ENCODE assay signal across 1 cellular context in the genomic region with DNA sequence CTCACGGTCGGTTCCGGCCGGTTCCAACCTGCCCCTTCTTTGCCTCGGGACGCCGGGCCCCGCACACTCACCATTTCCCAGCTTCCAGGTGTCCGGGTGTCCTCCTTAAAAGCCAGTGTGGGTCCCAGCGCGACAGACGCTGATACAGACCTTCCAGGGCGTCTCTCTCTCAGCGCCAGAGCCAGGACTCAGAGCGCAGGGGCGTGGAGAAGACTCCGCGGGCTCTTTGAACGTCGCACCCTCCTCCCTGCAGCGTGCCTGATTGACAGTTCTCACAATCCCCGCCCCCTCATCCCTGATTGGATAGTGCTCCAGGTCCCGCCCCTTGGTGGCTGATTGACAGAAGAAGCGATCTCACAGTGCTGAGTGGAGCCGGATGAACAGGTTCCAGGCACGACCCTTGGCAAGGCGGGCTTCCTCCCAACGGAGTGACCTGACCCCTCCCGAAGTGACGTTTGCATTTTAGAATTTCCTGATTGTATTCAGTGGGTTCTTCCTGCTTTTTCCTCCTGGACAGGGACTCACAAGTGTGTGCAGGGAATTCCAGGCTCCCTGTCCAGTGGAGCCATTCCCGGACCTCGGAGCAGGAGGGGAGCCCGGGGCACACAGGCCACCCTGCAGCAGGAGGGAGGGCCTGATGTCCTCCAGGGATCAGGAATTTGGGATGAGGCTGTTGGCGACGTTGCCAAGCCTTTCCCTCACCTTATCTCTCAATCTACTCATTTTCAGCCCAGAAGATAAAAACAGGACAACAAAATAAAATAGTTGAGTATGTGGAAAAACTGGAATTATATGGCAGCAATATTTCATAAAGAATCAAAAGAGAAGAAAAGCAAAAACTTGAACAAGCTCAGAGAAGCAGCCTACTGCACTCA.
A peak's percentile ranks its signal among the peaks of the same experiment; 100 is the strongest.
TF ChIP-seq lines count a peak whose summit lies in the region.

A gene (minus strand): TSS at position 201 of the 875 bp plus-strand sequence. CDS start 127 bp downstream, at position 74.

TF ChIP-seq in GM12878, 131 proteins besides CTCF, POLR2A, EP300 and RAD21 (continued from another document and continues in another):
- TF ChIP-seq, protein P1, sequence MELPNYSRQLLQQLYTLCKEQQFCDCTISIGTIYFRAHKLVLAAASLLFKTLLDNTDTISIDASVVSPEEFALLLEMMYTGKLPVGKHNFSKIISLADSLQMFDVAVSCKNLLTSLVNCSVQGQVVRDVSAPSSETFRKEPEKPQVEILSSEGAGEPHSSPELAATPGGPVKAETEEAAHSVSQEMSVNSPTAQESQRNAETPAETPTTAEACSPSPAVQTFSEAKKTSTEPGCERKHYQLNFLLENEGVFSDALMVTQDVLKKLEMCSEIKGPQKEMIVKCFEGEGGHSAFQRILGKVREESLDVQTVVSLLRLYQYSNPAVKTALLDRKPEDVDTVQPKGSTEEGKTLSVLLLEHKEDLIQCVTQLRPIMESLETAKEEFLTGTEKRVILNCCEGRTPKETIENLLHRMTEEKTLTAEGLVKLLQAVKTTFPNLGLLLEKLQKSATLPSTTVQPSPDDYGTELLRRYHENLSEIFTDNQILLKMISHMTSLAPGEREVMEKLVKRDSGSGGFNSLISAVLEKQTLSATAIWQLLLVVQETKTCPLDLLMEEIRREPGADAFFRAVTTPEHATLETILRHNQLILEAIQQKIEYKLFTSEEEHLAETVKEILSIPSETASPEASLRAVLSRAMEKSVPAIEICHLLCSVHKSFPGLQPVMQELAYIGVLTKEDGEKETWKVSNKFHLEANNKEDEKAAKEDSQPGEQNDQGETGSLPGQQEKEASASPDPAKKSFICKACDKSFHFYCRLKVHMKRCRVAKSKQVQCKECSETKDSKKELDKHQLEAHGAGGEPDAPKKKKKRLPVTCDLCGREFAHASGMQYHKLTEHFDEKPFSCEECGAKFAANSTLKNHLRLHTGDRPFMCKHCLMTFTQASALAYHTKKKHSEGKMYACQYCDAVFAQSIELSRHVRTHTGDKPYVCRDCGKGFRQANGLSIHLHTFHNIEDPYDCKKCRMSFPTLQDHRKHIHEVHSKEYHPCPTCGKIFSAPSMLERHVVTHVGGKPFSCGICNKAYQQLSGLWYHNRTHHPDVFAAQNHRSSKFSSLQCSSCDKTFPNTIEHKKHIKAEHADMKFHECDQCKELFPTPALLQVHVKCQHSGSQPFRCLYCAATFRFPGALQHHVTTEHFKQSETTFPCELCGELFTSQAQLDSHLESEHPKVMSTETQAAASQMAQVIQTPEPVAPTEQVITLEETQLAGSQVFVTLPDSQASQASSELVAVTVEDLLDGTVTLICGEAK (IDR thresholded peaks at IDR 0.05; ENCODE audit: borderline replicate concordance) = peak; percentile 59; the same call in 1 of the 2 replicates
- TF ChIP-seq, protein P2, sequence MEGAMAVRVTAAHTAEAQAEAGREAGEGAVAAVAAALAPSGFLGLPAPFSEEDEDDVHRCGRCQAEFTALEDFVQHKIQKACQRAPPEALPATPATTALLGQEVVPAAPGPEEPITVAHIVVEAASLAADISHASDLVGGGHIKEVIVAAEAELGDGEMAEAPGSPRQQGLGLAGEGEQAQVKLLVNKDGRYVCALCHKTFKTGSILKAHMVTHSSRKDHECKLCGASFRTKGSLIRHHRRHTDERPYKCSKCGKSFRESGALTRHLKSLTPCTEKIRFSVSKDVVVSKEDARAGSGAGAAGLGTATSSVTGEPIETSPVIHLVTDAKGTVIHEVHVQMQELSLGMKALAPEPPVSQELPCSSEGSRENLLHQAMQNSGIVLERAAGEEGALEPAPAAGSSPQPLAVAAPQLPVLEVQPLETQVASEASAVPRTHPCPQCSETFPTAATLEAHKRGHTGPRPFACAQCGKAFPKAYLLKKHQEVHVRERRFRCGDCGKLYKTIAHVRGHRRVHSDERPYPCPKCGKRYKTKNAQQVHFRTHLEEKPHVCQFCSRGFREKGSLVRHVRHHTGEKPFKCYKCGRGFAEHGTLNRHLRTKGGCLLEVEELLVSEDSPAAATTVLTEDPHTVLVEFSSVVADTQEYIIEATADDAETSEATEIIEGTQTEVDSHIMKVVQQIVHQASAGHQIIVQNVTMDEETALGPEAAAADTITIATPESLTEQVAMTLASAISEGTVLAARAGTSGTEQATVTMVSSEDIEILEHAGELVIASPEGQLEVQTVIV (IDR thresholded peaks at IDR 0.05; ENCODE audit: borderline replicate concordance, partially characterized antibody) = no peak
- TF ChIP-seq MYB (IDR thresholded peaks at IDR 0.05; ENCODE audit: borderline replicate concordance, low read depth, low read length) (no peak), TAF1 (IDR thresholded peaks at IDR 0.05; ENCODE audit: borderline replicate concordance, low read depth, low read length) (no peak), CHD1 (IDR thresholded peaks at IDR 0.05; ENCODE audit: low read depth, low read length) (no peak), KAT2A (conservative IDR thresholded peaks at IDR 0.05; ENCODE audit: control insufficient read depth, low read depth, low read length) (no peak), SIX5 (IDR thresholded peaks at IDR 0.05; ENCODE audit: low read depth, low read length, severe bottlenecking) (no peak), TCF7 (IDR thresholded peaks at IDR 0.05; ENCODE audit: borderline replicate concordance) (0 out of 2 replicates have a peak, but pooled peaks have one; percentile 20), NBN (IDR thresholded peaks at IDR 0.05) (no peak), FOXM1 (IDR thresholded peaks at IDR 0.05; ENCODE audit: low read depth, low read length) (no peak), NFXL1 (IDR thresholded peaks at IDR 0.05; ENCODE audit: borderline replicate concordance) (no peak), SMAD1 (IDR thresholded peaks at IDR 0.05; ENCODE audit: low read depth, partially characterized antibody) (no peak), LARP7 (IDR thresholded peaks at IDR 0.05) (no peak), BACH1 (IDR thresholded peaks at IDR 0.05; ENCODE audit: borderline replicate concordance) (no peak), GABPA (IDR thresholded peaks at IDR 0.05; ENCODE audit: low read depth) (peak; percentile 67; the same call in 1 of the 2 replicates), HDAC2 (IDR thresholded peaks at IDR 0.05) (no peak), SPI1 (IDR thresholded peaks at IDR 0.05; ENCODE audit: borderline replicate concordance, insufficient read depth, low read depth, low read length) (no peak), KDM1A (IDR thresholded peaks at IDR 0.05; ENCODE audit: borderline replicate concordance) (no peak), SMARCA5 (IDR thresholded peaks at IDR 0.05) (no peak), SREBF1 (IDR thresholded peaks at IDR 0.05; ENCODE audit: low read length) (no peak), RB1 (IDR thresholded peaks at IDR 0.05; ENCODE audit: borderline replicate concordance) (no peak), ZNF217 (IDR thresholded peaks at IDR 0.05) (no peak), POLR2AphosphoS2 (IDR thresholded peaks at IDR 0.05; ENCODE audit: low read depth, low read length) (no peak)
- TF ChIP-seq, protein P3, sequence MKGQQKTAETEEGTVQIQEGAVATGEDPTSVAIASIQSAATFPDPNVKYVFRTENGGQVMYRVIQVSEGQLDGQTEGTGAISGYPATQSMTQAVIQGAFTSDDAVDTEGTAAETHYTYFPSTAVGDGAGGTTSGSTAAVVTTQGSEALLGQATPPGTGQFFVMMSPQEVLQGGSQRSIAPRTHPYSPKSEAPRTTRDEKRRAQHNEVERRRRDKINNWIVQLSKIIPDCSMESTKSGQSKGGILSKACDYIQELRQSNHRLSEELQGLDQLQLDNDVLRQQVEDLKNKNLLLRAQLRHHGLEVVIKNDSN (IDR thresholded peaks at IDR 0.05; ENCODE audit: borderline replicate concordance, extremely low read length, insufficient read depth, low read depth, low read length) = no peak
- TF ChIP-seq, protein P4, sequence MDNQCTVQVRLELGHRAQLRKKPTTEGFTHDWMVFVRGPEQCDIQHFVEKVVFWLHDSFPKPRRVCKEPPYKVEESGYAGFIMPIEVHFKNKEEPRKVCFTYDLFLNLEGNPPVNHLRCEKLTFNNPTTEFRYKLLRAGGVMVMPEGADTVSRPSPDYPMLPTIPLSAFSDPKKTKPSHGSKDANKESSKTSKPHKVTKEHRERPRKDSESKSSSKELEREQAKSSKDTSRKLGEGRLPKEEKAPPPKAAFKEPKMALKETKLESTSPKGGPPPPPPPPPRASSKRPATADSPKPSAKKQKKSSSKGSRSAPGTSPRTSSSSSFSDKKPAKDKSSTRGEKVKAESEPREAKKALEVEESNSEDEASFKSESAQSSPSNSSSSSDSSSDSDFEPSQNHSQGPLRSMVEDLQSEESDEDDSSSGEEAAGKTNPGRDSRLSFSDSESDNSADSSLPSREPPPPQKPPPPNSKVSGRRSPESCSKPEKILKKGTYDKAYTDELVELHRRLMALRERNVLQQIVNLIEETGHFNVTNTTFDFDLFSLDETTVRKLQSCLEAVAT (IDR thresholded peaks at IDR 0.05) = no peak
- TF ChIP-seq, protein P5, sequence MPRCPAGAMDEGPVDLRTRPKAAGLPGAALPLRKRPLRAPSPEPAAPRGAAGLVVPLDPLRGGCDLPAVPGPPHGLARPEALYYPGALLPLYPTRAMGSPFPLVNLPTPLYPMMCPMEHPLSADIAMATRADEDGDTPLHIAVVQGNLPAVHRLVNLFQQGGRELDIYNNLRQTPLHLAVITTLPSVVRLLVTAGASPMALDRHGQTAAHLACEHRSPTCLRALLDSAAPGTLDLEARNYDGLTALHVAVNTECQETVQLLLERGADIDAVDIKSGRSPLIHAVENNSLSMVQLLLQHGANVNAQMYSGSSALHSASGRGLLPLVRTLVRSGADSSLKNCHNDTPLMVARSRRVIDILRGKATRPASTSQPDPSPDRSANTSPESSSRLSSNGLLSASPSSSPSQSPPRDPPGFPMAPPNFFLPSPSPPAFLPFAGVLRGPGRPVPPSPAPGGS (IDR thresholded peaks at IDR 0.05; ENCODE audit: borderline replicate concordance, insufficient read depth, low read depth, low read length, poor library complexity, severe bottlenecking) = no peak
- TF ChIP-seq, protein P6, sequence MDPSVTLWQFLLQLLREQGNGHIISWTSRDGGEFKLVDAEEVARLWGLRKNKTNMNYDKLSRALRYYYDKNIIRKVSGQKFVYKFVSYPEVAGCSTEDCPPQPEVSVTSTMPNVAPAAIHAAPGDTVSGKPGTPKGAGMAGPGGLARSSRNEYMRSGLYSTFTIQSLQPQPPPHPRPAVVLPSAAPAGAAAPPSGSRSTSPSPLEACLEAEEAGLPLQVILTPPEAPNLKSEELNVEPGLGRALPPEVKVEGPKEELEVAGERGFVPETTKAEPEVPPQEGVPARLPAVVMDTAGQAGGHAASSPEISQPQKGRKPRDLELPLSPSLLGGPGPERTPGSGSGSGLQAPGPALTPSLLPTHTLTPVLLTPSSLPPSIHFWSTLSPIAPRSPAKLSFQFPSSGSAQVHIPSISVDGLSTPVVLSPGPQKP (IDR thresholded peaks at IDR 0.05; ENCODE audit: low read depth, low read length) = no peak
- TF ChIP-seq, protein P7, sequence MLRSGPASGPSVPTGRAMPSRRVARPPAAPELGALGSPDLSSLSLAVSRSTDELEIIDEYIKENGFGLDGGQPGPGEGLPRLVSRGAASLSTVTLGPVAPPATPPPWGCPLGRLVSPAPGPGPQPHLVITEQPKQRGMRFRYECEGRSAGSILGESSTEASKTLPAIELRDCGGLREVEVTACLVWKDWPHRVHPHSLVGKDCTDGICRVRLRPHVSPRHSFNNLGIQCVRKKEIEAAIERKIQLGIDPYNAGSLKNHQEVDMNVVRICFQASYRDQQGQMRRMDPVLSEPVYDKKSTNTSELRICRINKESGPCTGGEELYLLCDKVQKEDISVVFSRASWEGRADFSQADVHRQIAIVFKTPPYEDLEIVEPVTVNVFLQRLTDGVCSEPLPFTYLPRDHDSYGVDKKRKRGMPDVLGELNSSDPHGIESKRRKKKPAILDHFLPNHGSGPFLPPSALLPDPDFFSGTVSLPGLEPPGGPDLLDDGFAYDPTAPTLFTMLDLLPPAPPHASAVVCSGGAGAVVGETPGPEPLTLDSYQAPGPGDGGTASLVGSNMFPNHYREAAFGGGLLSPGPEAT (IDR thresholded peaks at IDR 0.05; ENCODE audit: low read depth) = peak; percentile 40; the same call in 1 of the 2 replicates
- TF ChIP-seq, protein P8, sequence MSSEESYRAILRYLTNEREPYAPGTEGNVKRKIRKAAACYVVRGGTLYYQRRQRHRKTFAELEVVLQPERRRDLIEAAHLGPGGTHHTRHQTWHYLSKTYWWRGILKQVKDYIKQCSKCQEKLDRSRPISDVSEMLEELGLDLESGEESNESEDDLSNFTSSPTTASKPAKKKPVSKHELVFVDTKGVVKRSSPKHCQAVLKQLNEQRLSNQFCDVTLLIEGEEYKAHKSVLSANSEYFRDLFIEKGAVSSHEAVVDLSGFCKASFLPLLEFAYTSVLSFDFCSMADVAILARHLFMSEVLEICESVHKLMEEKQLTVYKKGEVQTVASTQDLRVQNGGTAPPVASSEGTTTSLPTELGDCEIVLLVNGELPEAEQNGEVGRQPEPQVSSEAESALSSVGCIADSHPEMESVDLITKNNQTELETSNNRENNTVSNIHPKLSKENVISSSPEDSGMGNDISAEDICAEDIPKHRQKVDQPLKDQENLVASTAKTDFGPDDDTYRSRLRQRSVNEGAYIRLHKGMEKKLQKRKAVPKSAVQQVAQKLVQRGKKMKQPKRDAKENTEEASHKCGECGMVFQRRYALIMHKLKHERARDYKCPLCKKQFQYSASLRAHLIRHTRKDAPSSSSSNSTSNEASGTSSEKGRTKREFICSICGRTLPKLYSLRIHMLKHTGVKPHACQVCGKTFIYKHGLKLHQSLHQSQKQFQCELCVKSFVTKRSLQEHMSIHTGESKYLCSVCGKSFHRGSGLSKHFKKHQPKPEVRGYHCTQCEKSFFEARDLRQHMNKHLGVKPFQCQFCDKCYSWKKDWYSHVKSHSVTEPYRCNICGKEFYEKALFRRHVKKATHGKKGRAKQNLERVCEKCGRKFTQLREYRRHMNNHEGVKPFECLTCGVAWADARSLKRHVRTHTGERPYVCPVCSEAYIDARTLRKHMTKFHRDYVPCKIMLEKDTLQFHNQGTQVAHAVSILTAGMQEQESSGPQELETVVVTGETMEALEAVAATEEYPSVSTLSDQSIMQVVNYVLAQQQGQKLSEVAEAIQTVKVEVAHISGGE (CRISPR knock-in tag; IDR thresholded peaks at IDR 0.05) = no peak
- TF ChIP-seq, protein P9, sequence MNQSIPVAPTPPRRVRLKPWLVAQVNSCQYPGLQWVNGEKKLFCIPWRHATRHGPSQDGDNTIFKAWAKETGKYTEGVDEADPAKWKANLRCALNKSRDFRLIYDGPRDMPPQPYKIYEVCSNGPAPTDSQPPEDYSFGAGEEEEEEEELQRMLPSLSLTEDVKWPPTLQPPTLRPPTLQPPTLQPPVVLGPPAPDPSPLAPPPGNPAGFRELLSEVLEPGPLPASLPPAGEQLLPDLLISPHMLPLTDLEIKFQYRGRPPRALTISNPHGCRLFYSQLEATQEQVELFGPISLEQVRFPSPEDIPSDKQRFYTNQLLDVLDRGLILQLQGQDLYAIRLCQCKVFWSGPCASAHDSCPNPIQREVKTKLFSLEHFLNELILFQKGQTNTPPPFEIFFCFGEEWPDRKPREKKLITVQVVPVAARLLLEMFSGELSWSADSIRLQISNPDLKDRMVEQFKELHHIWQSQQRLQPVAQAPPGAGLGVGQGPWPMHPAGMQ (IDR thresholded peaks at IDR 0.05; ENCODE audit: borderline replicate concordance) = no peak
- TF ChIP-seq, protein P10, sequence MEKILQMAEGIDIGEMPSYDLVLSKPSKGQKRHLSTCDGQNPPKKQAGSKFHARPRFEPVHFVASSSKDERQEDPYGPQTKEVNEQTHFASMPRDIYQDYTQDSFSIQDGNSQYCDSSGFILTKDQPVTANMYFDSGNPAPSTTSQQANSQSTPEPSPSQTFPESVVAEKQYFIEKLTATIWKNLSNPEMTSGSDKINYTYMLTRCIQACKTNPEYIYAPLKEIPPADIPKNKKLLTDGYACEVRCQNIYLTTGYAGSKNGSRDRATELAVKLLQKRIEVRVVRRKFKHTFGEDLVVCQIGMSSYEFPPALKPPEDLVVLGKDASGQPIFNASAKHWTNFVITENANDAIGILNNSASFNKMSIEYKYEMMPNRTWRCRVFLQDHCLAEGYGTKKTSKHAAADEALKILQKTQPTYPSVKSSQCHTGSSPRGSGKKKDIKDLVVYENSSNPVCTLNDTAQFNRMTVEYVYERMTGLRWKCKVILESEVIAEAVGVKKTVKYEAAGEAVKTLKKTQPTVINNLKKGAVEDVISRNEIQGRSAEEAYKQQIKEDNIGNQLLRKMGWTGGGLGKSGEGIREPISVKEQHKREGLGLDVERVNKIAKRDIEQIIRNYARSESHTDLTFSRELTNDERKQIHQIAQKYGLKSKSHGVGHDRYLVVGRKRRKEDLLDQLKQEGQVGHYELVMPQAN (conservative IDR thresholded peaks at IDR 0.05) = 0 out of 2 replicates have a peak, but pooled peaks have one; percentile 19
